ENCODE assay signal across 1 cellular context in genomic region chr10:78602201-78602917, GRCh38.
TF ChIP-seq lines count a peak whose summit lies in the region.

No MANE protein-coding gene starts in this region.

TF ChIP-seq in H1, 55 proteins besides CTCF, POLR2A, EP300 and RAD21:
- TF ChIP-seq RBBP5 (IDR thresholded peaks at IDR 0.05; ENCODE audit: borderline replicate concordance, low read depth, low read length): no peak
- TF ChIP-seq RNF2 (IDR thresholded peaks at IDR 0.05; ENCODE audit: borderline replicate concordance, low read depth, low read length, missing control alignments, poor library complexity, severe bottlenecking): no peak
- TF ChIP-seq ATF3 (IDR thresholded peaks at IDR 0.05; ENCODE audit: insufficient read depth, low read depth, low read length): no peak
- TF ChIP-seq CHD1 (IDR thresholded peaks at IDR 0.05; ENCODE audit: low read depth, low read length): no peak
- no peak for TF ChIP-seq TEAD4 (IDR thresholded peaks at IDR 0.05; ENCODE audit: low read depth, low read length)
- no peak for TF ChIP-seq KDM4A (IDR thresholded peaks at IDR 0.05; ENCODE audit: low read depth, low read length, severe bottlenecking)
- TF ChIP-seq ASH2L (IDR thresholded peaks at IDR 0.05; ENCODE audit: low read length): no peak
- no peak for TF ChIP-seq YY1 (IDR thresholded peaks at IDR 0.05; ENCODE audit: low read depth, low read length)
- no peak for TF ChIP-seq MAX (IDR thresholded peaks at IDR 0.05)
- TF ChIP-seq SP1 (IDR thresholded peaks at IDR 0.05; ENCODE audit: low read depth, low read length): no peak
- TF ChIP-seq CREB1 (IDR thresholded peaks at IDR 0.05): no peak
- TF ChIP-seq BRCA1 (IDR thresholded peaks at IDR 0.05; ENCODE audit: low read depth, low read length): no peak
- no peak for TF ChIP-seq SAP30 (IDR thresholded peaks at IDR 0.05; ENCODE audit: insufficient read depth, insufficient replicate concordance, low read length)
- TF ChIP-seq POLR2AphosphoS5 (IDR thresholded peaks at IDR 0.05; ENCODE audit: low read depth, low read length): no peak
- no peak for TF ChIP-seq CTBP2 (IDR thresholded peaks at IDR 0.05; ENCODE audit: borderline replicate concordance, insufficient read depth, insufficient read length, low read length)
- no peak for TF ChIP-seq SIX5 (IDR thresholded peaks at IDR 0.05; ENCODE audit: low read depth, low read length)
- TF ChIP-seq SIN3A (conservative IDR thresholded peaks at IDR 0.05 in 1 of 2, IDR thresholded peaks at IDR 0.05 in 1 of 2; ENCODE audit: low read depth in 1 of 2, low read length in 2 of 2): no peak
- no peak for TF ChIP-seq NRF1 (IDR thresholded peaks at IDR 0.05; ENCODE audit: low read depth, low read length)
